ENCODE assay signal across 20 cellular contexts in the genomic region with DNA sequence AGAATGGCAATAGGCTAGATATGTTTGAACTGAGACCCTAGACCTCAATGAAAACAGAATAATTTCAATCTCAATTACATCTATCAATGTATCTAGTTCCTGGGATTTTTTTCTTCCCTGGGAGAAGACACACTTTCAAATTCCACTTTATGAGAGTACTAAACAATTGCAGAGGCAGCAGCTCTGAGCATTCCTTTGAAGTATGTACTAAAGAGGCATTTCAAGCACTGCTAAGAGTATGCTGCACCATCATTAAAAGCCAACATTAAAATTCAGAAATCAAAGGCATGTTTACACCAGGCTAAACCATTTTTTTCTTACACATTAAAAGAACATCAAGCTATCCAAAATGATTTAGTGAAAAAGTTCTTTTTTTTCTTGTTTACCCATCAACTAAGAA.
"Had no signal": no experiment of that assay in that cellular context is flagged by ENCODE, and none has a peak within 500 bp of the region (broad histone marks: within the 10 kb centered on the region; RNA-seq: fewer than 3 reads in every experiment).

No MANE protein-coding gene starts in this region.

- DNase-seq: Kasumi-1, MM.1S, NCI-H1092 treated with DMSO at 0.1 percent for 48 hours, NCI-H1436, NCI-H187, NCI-H2029, NCI-H2171, NCI-H226, NCI-H446, NCI-H510A, NCI-H524 treated with DMSO at 0.1 percent for 48 hours, NCI-H69, NCI-H774, Right ventricle myocardium superior, RPMI8226, SIG-M5 had no signal

- H3K27ac ChIP-seq: KMS-11, SJSA1, SK-N-MC had no signal

- H3K36me3 ChIP-seq: SJSA1 had no signal

- H3K27me3 ChIP-seq: SJSA1 had no signal

- H3K9me3 ChIP-seq: SJSA1 had no signal

- H3K4me3 ChIP-seq: SJSA1, SK-N-MC had no signal

- FAIRE-seq: RCC 7860 had no signal
